1 cellular context compared by ENCODE assay signal in the genomic region with DNA sequence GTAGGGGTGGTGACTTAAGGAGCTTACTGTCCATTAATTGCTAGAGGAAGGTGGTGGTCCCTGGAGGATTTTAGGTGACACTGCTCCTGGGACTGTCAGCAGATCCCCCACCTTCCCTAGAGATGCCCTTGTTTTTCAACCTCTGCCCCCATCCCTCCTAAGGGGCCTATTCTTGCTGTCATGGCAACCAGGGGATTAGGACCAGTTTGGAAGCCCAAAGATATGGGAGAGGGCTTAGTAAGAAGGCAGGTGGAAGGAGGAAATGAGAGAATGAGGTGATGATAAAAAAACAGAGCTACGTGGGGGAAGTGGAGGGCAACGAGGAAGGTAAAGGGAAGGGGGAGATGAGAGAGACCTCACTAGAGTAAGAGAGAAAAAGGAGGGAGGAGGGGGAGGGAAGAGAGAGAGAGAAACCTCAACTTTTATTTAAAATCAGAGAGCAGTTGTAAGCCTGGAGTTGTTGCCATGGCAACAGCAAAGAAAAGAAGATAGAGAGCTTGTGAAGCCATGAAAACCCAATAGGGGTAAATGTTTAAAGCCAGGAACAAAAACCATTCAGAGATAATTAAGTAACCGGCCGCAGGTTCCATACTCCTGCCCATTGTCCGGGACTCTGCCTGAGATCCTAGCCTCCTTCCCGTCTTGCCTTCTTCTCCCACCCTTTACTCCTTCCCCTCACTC.
TF ChIP-seq lines count a peak whose summit lies in the region.

No MANE protein-coding gene starts in this region.

TF ChIP-seq in GM23338, 12 proteins besides CTCF, POLR2A, EP300 and RAD21 (continued from another document):
- TF ChIP-seq ZNF462 (CRISPR knock-in tag; IDR thresholded peaks at IDR 0.05): no peak
- TF ChIP-seq NANOG (IDR thresholded peaks at IDR 0.05; ENCODE audit: borderline replicate concordance): no peak
- TF ChIP-seq ZNF114 (CRISPR knock-in tag; IDR thresholded peaks at IDR 0.05): no peak
- no peak for TF ChIP-seq CREB1 (CRISPR knock-in tag; IDR thresholded peaks at IDR 0.05; ENCODE audit: low read depth)
- no peak for TF ChIP-seq EZH2phosphoT487 (IDR thresholded peaks at IDR 0.05; ENCODE audit: unreplicated experiment)
